8 cellular contexts compared by ENCODE assay signal in genomic region chr4:23135792-23136645, GRCh38.
DNase-seq lines count a peak whose midpoint lies in the region; ATAC-seq and TF ChIP-seq lines count a peak whose summit lies in the region.

No MANE protein-coding gene starts in this region.

- DNase-seq in CD14-positive monocyte (ENCODE audit: low spot score) = no peak
- peak; percentile 17 for DNase-seq in RWPE1 (ENCODE audit: low spot score)
- peak; percentile 22 for DNase-seq in fibroblast of villous mesenchyme (ENCODE audit: low read depth)
- DNase-seq in sigmoid colon = no peak
- DNase-seq in NCI-H128 (lab: John Stamatoyannopoulos, UW; ENCODE audit: unreplicated experiment) = no peak
- no peak for DNase-seq in activated T-helper 2 cell treated with anti-CD3 and anti-CD28 coated beads, Interferon-gamma antibody, Interleukin-2, Interleukin-4, amounts not matched to agents 10 μg/mL and 5 μg/mL and 100 μg/mL, durations not matched to agents 14 hours and 24 hours and 36 hours (ENCODE audit: low spot score)

- H3K9me3 ChIP-seq in sigmoid colon = no peaks in the 10 kb centered on the region

- no peaks in the 10 kb centered on the region for H3K4me1 ChIP-seq in sigmoid colon

- no peak for TF ChIP-seq EP300 in sigmoid colon (IDR thresholded peaks at IDR 0.05)

- H3K27me3 Mint-ChIP-seq in CD14-positive monocyte (ENCODE audit: low read depth in 3 of 3) = peaks cover 0 to 2% (median 0%) of the 10 kb centered on the region in 3 donors
- no peaks in the 10 kb centered on the region for H3K27me3 Mint-ChIP-seq in activated T-helper 2 cell treated with anti-CD3 and anti-CD28 coated beads, Interferon-gamma antibody, Interleukin-2, Interleukin-4, amounts not matched to agents 10 μg/mL and 5 μg/mL and 100 μg/mL, durations not matched to agents 14 hours and 24 hours and 36 hours (ENCODE audit: low read depth)

- H3K4me3 Mint-ChIP-seq in CD14-positive monocyte = no peak overlapping the region
- no peak overlapping the region for H3K4me3 Mint-ChIP-seq in activated T-helper 2 cell treated with anti-CD3 and anti-CD28 coated beads, Interferon-gamma antibody, Interleukin-2, Interleukin-4, amounts not matched to agents 10 μg/mL and 5 μg/mL and 100 μg/mL, durations not matched to agents 14 hours and 24 hours and 36 hours (ENCODE audit: low read depth)

- peak; percentile 74 for ATAC-seq in GM18870 (IDR thresholded peaks at IDR 0.05; ENCODE audit: unreplicated experiment)

- CTCF ChIA-PET in RWPE1 (lab: Yijun Ruan, JAX) = interaction anchor here (0.5 kb wide), 3 partner anchors 52 to 1853 kb away, joined by 3 to 4 read pairs (median 4); no protein-coding TSS in a partner anchor

- WGBS in sigmoid colon, 2 donors = 84 to 92% methylated on average over 1 of the region's 1 CpG

- H3K27ac ChIP-seq in RWPE1 (no peak overlapping the region), sigmoid colon (no peak overlapping the region)

- H3K27ac Mint-ChIP-seq in CD14-positive monocyte = no peak overlapping the region
- no peak overlapping the region for H3K27ac Mint-ChIP-seq in activated T-helper 2 cell treated with anti-CD3 and anti-CD28 coated beads, Interferon-gamma antibody, Interleukin-2, Interleukin-4, amounts not matched to agents 10 μg/mL and 5 μg/mL and 100 μg/mL, durations not matched to agents 14 hours and 24 hours and 36 hours

- TF ChIP-seq POLR2A in sigmoid colon (IDR thresholded peaks at IDR 0.05) = no peak

- TF ChIP-seq CTCF in CD14-positive monocyte (IDR thresholded peaks at IDR 0.05) (peak; percentile 91), LNCAP (IDR thresholded peaks at IDR 0.05) (peak; percentile 85), RWPE1 (conservative IDR thresholded peaks at IDR 0.05; ENCODE audit: low read depth) (peak; percentile 83), fibroblast of villous mesenchyme (IDR thresholded peaks at IDR 0.05; ENCODE audit: insufficient read depth, low read depth, low read length) (peak; percentile 74), sigmoid colon (IDR thresholded peaks at IDR 0.05) (peak in 3 of 4 experiments; percentile 38 to 61 (median 39))

- no peaks in the 10 kb centered on the region for H3K9me3 Mint-ChIP-seq in CD14-positive monocyte
- no peaks in the 10 kb centered on the region for H3K9me3 Mint-ChIP-seq in activated T-helper 2 cell treated with anti-CD3 and anti-CD28 coated beads, Interferon-gamma antibody, Interleukin-2, Interleukin-4, amounts not matched to agents 10 μg/mL and 5 μg/mL and 100 μg/mL, durations not matched to agents 14 hours and 24 hours and 36 hours

- no peaks in the 10 kb centered on the region for H3K36me3 ChIP-seq in sigmoid colon

- no peaks in the 10 kb centered on the region for H3K4me1 Mint-ChIP-seq in CD14-positive monocyte
- H3K4me1 Mint-ChIP-seq in activated T-helper 2 cell treated with anti-CD3 and anti-CD28 coated beads, Interferon-gamma antibody, Interleukin-2, Interleukin-4, amounts not matched to agents 10 μg/mL and 5 μg/mL and 100 μg/mL, durations not matched to agents 14 hours and 24 hours and 36 hours (ENCODE audit: low read depth) = no peaks in the 10 kb centered on the region

- intact Hi-C loops in CD14-positive monocyte (cut with micrococcal nuclease) = no loop called here
- intact Hi-C loops in sigmoid colon (cut with DNase I) = loop anchor here (5.0 kb wide), 1 partner anchor 1281 kb away; no protein-coding TSS in a partner anchor
- intact Hi-C loops in activated T-helper 2 cell treated with anti-CD3 and anti-CD28 coated beads, Interferon-gamma antibody, Interleukin-2, Interleukin-4, amounts not matched to agents 10 μg/mL and 5 μg/mL and 100 μg/mL, durations not matched to agents 14 hours and 24 hours and 36 hours (cut with micrococcal nuclease) = no loop called here

- POLR2A ChIA-PET in RWPE1 (lab: Yijun Ruan, JAX; ENCODE audit: low non-redundant PET) = no interaction called here

- H3K36me3 Mint-ChIP-seq in CD14-positive monocyte = no peaks in the 10 kb centered on the region
- no peaks in the 10 kb centered on the region for H3K36me3 Mint-ChIP-seq in activated T-helper 2 cell treated with anti-CD3 and anti-CD28 coated beads, Interferon-gamma antibody, Interleukin-2, Interleukin-4, amounts not matched to agents 10 μg/mL and 5 μg/mL and 100 μg/mL, durations not matched to agents 14 hours and 24 hours and 36 hours (ENCODE audit: low read depth)

- H3K27me3 ChIP-seq in sigmoid colon = no peaks in the 10 kb centered on the region

- no peak overlapping the region for H3K4me3 ChIP-seq in fibroblast of villous mesenchyme (ENCODE audit: low read depth, low read length)
- H3K4me3 ChIP-seq in sigmoid colon = no peak overlapping the region

Comparison
In these comparisons a context has a peak if more than half of its experiments do, and no peak if none do; other contexts are left out.
1. DNase-seq: peak in RWPE1 (single experiment) and fibroblast of villous mesenchyme (single experiment); none in CD14-positive monocyte (single experiment), sigmoid colon (single experiment), NCI-H128 (single experiment) and activated T-helper 2 cell treated with anti-CD3 and anti-CD28 coated beads, Interferon-gamma antibody, Interleukin-2, Interleukin-4, amounts not matched to agents 10 μg/mL and 5 μg/mL and 100 μg/mL, durations not matched to agents 14 hours and 24 hours and 36 hours (single experiment).
2. CTCF ChIP-seq: peak in every context shown above with its lines; median percentile 91 in CD14-positive monocyte; 85 in LNCAP; 83 in RWPE1; 74 in fibroblast of villous mesenchyme; 39 in sigmoid colon.